13 cellular contexts compared by ENCODE assay signal in genomic region chr10:33066558-33067236, GRCh38.
DNase-seq lines count a peak whose midpoint lies in the region; ATAC-seq and TF ChIP-seq lines count a peak whose summit lies in the region.
"Had no signal": no experiment of that assay in that cellular context is flagged by ENCODE, and none has a peak within 500 bp of the region (broad histone marks: within the 10 kb centered on the region; RNA-seq: fewer than 3 reads in every experiment).

No MANE protein-coding gene starts in this region.

- H3K4me3 Mint-ChIP-seq in Calu3 (ENCODE audit: low read depth, unreplicated experiment), result no peak overlapping the region
- no peak overlapping the region for H3K4me3 Mint-ChIP-seq in activated naive CD4-positive, alpha-beta T cell treated with anti-CD3 and anti-CD28 coated beads for 36 hours
- H3K4me3 Mint-ChIP-seq: activated CD8-positive, alpha-beta memory T cell treated with anti-CD3 and anti-CD28 coated beads, Interleukin-2, amount 10 ng/mL, durations not matched to agents 7 days and 5 days; T-helper 2 cell treated with Interferon-gamma antibody and Interleukin-4, amounts not matched to agents 5 μg/mL and 100 μg/mL, for 36 hours had no signal

- peak overlapping the region; percentile 12; the same call in 1 of the 2 replicates for H3K27ac ChIP-seq in Panc1 (ENCODE audit: low read length)

- no TSS peak for BruUV-seq in Panc1 (replicated peaks; lab: Mats Ljungman, UMichigan)
- BruUV-seq in Calu3 (replicated peaks; lab: Mats Ljungman, UMichigan), result no TSS peak

- no peak overlapping the region for H3K27ac Mint-ChIP-seq in Calu3 (ENCODE audit: unreplicated experiment)
- no peak overlapping the region for H3K27ac Mint-ChIP-seq in activated naive CD4-positive, alpha-beta T cell treated with anti-CD3 and anti-CD28 coated beads for 36 hours
- H3K27ac Mint-ChIP-seq: activated CD8-positive, alpha-beta memory T cell treated with anti-CD3 and anti-CD28 coated beads, Interleukin-2, amount 10 ng/mL, durations not matched to agents 7 days and 5 days; T-helper 2 cell treated with Interferon-gamma antibody and Interleukin-4, amounts not matched to agents 5 μg/mL and 100 μg/mL, for 36 hours had no signal

- no peaks in the 10 kb centered on the region for H3K27me3 ChIP-seq in Panc1 (ENCODE audit: control insufficient read depth, insufficient read depth, low read length)

- no peaks in the 10 kb centered on the region for H3K36me3 ChIP-seq in Panc1 (ENCODE audit: control insufficient read depth, insufficient read depth, low read length)

- CTCF ChIA-PET in Panc1 (lab: Charles Lee) (no interaction called here), Calu3 (lab: Charles Lee) (no interaction called here)
- CTCF ChIA-PET in activated naive CD4-positive, alpha-beta T cell treated with anti-CD3 and anti-CD28 coated beads for 36 hours (lab: Charles Lee), result interaction anchor here (0.8 to 0.9 kb wide), 3 partner anchors 91 to 266 kb away, joined by 3 read pairs; no protein-coding TSS in a partner anchor

- ATAC-seq in Panc1, result no peak
- ATAC-seq: activated CD8-positive, alpha-beta memory T cell treated with anti-CD3 and anti-CD28 coated beads, Interleukin-2, amount 10 ng/mL, durations not matched to agents 7 days and 5 days; mucosa of descending colon had no signal

- peak; percentile 15 for TF ChIP-seq CTCF in Panc1 (IDR thresholded peaks at IDR 0.05)
- TF ChIP-seq CTCF in Calu3 (IDR thresholded peaks at IDR 0.05; ENCODE audit: unreplicated experiment), result no peak

- H3K4me1 Mint-ChIP-seq in Calu3 (ENCODE audit: low read depth, unreplicated experiment), result peaks cover 12% of the 10 kb centered on the region
- H3K4me1 Mint-ChIP-seq in activated naive CD4-positive, alpha-beta T cell treated with anti-CD3 and anti-CD28 coated beads for 36 hours (ENCODE audit: low read depth), result peaks cover 2% of the 10 kb centered on the region
- H3K4me1 Mint-ChIP-seq: activated CD8-positive, alpha-beta memory T cell treated with anti-CD3 and anti-CD28 coated beads, Interleukin-2, amount 10 ng/mL, durations not matched to agents 7 days and 5 days had no signal

- intact Hi-C loops in Panc1 (cut with micrococcal nuclease; ENCODE audit: unreplicated experiment) (no loop called here), Calu3 (cut with micrococcal nuclease; ENCODE audit: unreplicated experiment) (no loop called here)
- intact Hi-C loops in activated naive CD4-positive, alpha-beta T cell treated with anti-CD3 and anti-CD28 coated beads for 36 hours (cut with micrococcal nuclease), result no loop called here

- no peaks in the 10 kb centered on the region for H3K27me3 Mint-ChIP-seq in Calu3 (ENCODE audit: unreplicated experiment)
- H3K27me3 Mint-ChIP-seq in activated naive CD4-positive, alpha-beta T cell treated with anti-CD3 and anti-CD28 coated beads for 36 hours (ENCODE audit: low read depth), result no peaks in the 10 kb centered on the region

- POLR2A ChIA-PET in Panc1 (lab: Charles Lee), result no interaction called here

- DNase-seq in GM03348 (ENCODE audit: low spot score) (peak; percentile 52), Panc1 (ENCODE audit: low read depth, low spot score) (no peak), fibroblast of gingiva (ENCODE audit: low read depth) (peak; percentile 4), skeletal muscle cell (ENCODE audit: low read depth) (peak; percentile 38), Calu3 (no peak), NCI-H2171 treated with DMSO at 0.1 percent for 48 hours (lab: John Stamatoyannopoulos, UW) (no peak)
- no peak for DNase-seq in activated naive CD4-positive, alpha-beta T cell treated with anti-CD3 and anti-CD28 coated beads for 36 hours
- DNase-seq: activated CD8-positive, alpha-beta memory T cell treated with anti-CD3 and anti-CD28 coated beads, Interleukin-2, amount 10 ng/mL, durations not matched to agents 7 days and 5 days; hypothalamus; mucosa of descending colon; NCI-H1694; substantia nigra had no signal

- H3K4me1 ChIP-seq in Panc1 (ENCODE audit: control insufficient read depth, insufficient read depth, low read length), result no peaks in the 10 kb centered on the region

- peaks cover 6% of the 10 kb centered on the region for H3K9me3 Mint-ChIP-seq in Calu3 (ENCODE audit: low read depth, unreplicated experiment)
- H3K9me3 Mint-ChIP-seq in activated naive CD4-positive, alpha-beta T cell treated with anti-CD3 and anti-CD28 coated beads for 36 hours, result no peaks in the 10 kb centered on the region

- no peaks in the 10 kb centered on the region for H3K9me3 ChIP-seq in Panc1 (ENCODE audit: control insufficient read depth, insufficient read depth, low read depth, low read length)
- H3K9me3 ChIP-seq: mucosa of descending colon had no signal

- H3K4me3 ChIP-seq in Panc1 (ENCODE audit: low read depth in 2 of 2, low read length in 2 of 2), result no peak overlapping the region
- no peak overlapping the region for H3K4me3 ChIP-seq in skeletal muscle cell (ENCODE audit: low read depth, low read length)
- H3K4me3 ChIP-seq: mucosa of descending colon had no signal

- in situ Hi-C loops in Panc1 (cut with HindIII; ENCODE audit: low pct_unique_long_range_greater_than_20kb, low sequenced_read_pairs), result no loop called here

- no peaks in the 10 kb centered on the region for H3K36me3 Mint-ChIP-seq in Calu3 (ENCODE audit: insufficient read depth, unreplicated experiment)
- no peaks in the 10 kb centered on the region for H3K36me3 Mint-ChIP-seq in activated naive CD4-positive, alpha-beta T cell treated with anti-CD3 and anti-CD28 coated beads for 36 hours (ENCODE audit: low read depth)
- H3K36me3 Mint-ChIP-seq: activated CD8-positive, alpha-beta memory T cell treated with anti-CD3 and anti-CD28 coated beads, Interleukin-2, amount 10 ng/mL, durations not matched to agents 7 days and 5 days had no signal

Comparison
In these comparisons a context has a peak if more than half of its experiments do, and no peak if none do; other contexts are left out.
1. DNase-seq: peak in GM03348 (single experiment), fibroblast of gingiva (single experiment) and skeletal muscle cell (single experiment); none in Panc1 (single experiment), Calu3 (single experiment), NCI-H2171 treated with DMSO at 0.1 percent for 48 hours (single experiment) and activated naive CD4-positive, alpha-beta T cell treated with anti-CD3 and anti-CD28 coated beads for 36 hours (single experiment).